ENCODE assay signal across 8 cellular contexts in genomic region chrX:154458954-154459829, GRCh38. TPM values are rescaled to one million over a fixed set of nuclear protein-coding genes. Genes with fewer than 3 reads are reported as not detected.
DNase-seq lines count a peak whose midpoint lies in the region; ATAC-seq and TF ChIP-seq lines count a peak whose summit lies in the region.

No MANE protein-coding gene starts in this region.

- ATAC-seq in heart left ventricle (peak; percentile 60 to 84 (median 80)), GM18505 (IDR thresholded peaks at IDR 0.05; ENCODE audit: unreplicated experiment) (no peak)

- intact Hi-C loops in heart left ventricle (cut with DNase I) = no loop called here

- peaks cover 0 to 13% (median 0%) of the 10 kb centered on the region in 12 donors for H3K4me1 ChIP-seq in heart left ventricle

- 37 to 79% (median 50%) methylated on average over 15 to 16 of the region's 16 CpGs for WGBS in heart left ventricle, 4 donors

- peak overlapping the region; percentile 55 for H3K4me3 ChIP-seq in Jurkat, Clone E6-1 (ENCODE audit: low read length)
- peak overlapping the region; percentile 40 to 85 (median 62) for H3K4me3 ChIP-seq in heart left ventricle

- TF ChIP-seq POLR2A in heart left ventricle (IDR thresholded peaks at IDR 0.05) = no peak
- no peak for TF ChIP-seq POLR2A in GM18505 (IDR thresholded peaks at IDR 0.05; ENCODE audit: borderline replicate concordance, extremely low read depth, insufficient read depth, insufficient read length)

- H3K27me3 ChIP-seq in heart left ventricle = no peaks in the 10 kb centered on the region

- H3K27ac ChIP-seq in heart left ventricle = peak overlapping the region in 8 of 12 donors; percentile 32 to 73 (median 68)

- H3K36me3 ChIP-seq in heart left ventricle = peaks cover 0 to 8% (median 0%) of the 10 kb centered on the region in 9 donors

- DNase-seq in COLO668 (lab: John Stamatoyannopoulos, UW; ENCODE audit: unreplicated experiment) (peak; percentile 54), heart left ventricle (peak in 4 of 5 donors; percentile 32 to 69 (median 56)), retina (peak; percentile 41), epidermal melanocyte (ENCODE audit: insufficient read length, low spot score) (no peak), SHP77 (lab: John Stamatoyannopoulos, UW) (no peak)
- DNase-seq in Jurkat, Clone E6-1 (ENCODE audit: low read depth, low spot score) = no peak
- DNase-seq in activated T-cell treated with anti-CD3 and anti-CD28 coated beads, Interleukin-2, amount 50 U/mL, for 48 hours = peak; percentile 38 to 39

- TF ChIP-seq CTCF in heart left ventricle (IDR thresholded peaks at IDR 0.05) = no peak

- no peaks in the 10 kb centered on the region for H3K9me3 ChIP-seq in heart left ventricle

RNA-seq across cellular contexts. Expression of gene PLXNA3, which starts 1.1 kb away (rescaled TPM):
- polyA plus RNA-seq in Jurkat, Clone E6-1 (2012; ENCODE audit: insufficient read depth, insufficient read length) = 32.7 TPM
- total RNA-seq in heart left ventricle = 10 to 100 TPM in 7 of 9 donors, 1 to 10 TPM in 2; 4.7 to 46.6 (median 15.3) TPM
- polyA plus RNA-seq in heart left ventricle = 10 to 100 TPM in 1 of 2 donors, 1 to 10 TPM in 1; 8.7 to 12.2 TPM

RNA-seq across cellular contexts. Expression of gene FAM50A, which starts 15.3 kb away (rescaled TPM):
- 62.4 TPM for polyA plus RNA-seq in Jurkat, Clone E6-1 (2012; ENCODE audit: insufficient read depth, insufficient read length)
- total RNA-seq in heart left ventricle = 10 to 100 TPM; 27.7 to 65.1 (median 41.2) TPM
- 100 to 1,000 TPM; 118 to 119 TPM for polyA plus RNA-seq in heart left ventricle

RNA-seq across cellular contexts. Expression of gene LAGE3, which starts 19.9 kb away (rescaled TPM):
- 58.9 TPM for polyA plus RNA-seq in Jurkat, Clone E6-1 (2012; ENCODE audit: insufficient read depth, insufficient read length)
- total RNA-seq in heart left ventricle = 10 to 100 TPM; 16.2 to 23.6 (median 18.9) TPM
- 10 to 100 TPM; 15.1 to 26.8 TPM for polyA plus RNA-seq in heart left ventricle

RNA-seq across cellular contexts. Expression of gene GDI1, which starts 22.2 kb away (rescaled TPM):
- 164 TPM for polyA plus RNA-seq in Jurkat, Clone E6-1 (2012; ENCODE audit: insufficient read depth, insufficient read length)
- total RNA-seq in heart left ventricle = 100 to 1,000 TPM in 2 of 9 donors, 10 to 100 TPM in 7; 73.6 to 105 (median 92.2) TPM
- 100 to 1,000 TPM in 1 of 2 donors, 10 to 100 TPM in 1; 77.1 to 152 TPM for polyA plus RNA-seq in heart left ventricle

RNA-seq across cellular contexts. Expression of gene UBL4A, which starts 27.2 kb away (rescaled TPM):
- 47.4 TPM for polyA plus RNA-seq in Jurkat, Clone E6-1 (2012; ENCODE audit: insufficient read depth, insufficient read length)
- total RNA-seq in heart left ventricle = 10 to 100 TPM; 40.6 to 92.8 (median 53.7) TPM
- 10 to 100 TPM; 34.6 to 72.8 TPM for polyA plus RNA-seq in heart left ventricle

Comparison
In these comparisons a context has a peak if more than half of its experiments do, and no peak if none do; other contexts are left out.
1. DNase-seq: peak in COLO668 (single experiment), activated T-cell treated with anti-CD3 and anti-CD28 coated beads, Interleukin-2, amount 50 U/mL, for 48 hours (2 of 2), heart left ventricle (4 of 5) and retina (single experiment); none in Jurkat, Clone E6-1 (single experiment), epidermal melanocyte (single experiment) and SHP77 (0 of 2).